ENCODE assay signal across 18 cellular contexts in the genomic region with DNA sequence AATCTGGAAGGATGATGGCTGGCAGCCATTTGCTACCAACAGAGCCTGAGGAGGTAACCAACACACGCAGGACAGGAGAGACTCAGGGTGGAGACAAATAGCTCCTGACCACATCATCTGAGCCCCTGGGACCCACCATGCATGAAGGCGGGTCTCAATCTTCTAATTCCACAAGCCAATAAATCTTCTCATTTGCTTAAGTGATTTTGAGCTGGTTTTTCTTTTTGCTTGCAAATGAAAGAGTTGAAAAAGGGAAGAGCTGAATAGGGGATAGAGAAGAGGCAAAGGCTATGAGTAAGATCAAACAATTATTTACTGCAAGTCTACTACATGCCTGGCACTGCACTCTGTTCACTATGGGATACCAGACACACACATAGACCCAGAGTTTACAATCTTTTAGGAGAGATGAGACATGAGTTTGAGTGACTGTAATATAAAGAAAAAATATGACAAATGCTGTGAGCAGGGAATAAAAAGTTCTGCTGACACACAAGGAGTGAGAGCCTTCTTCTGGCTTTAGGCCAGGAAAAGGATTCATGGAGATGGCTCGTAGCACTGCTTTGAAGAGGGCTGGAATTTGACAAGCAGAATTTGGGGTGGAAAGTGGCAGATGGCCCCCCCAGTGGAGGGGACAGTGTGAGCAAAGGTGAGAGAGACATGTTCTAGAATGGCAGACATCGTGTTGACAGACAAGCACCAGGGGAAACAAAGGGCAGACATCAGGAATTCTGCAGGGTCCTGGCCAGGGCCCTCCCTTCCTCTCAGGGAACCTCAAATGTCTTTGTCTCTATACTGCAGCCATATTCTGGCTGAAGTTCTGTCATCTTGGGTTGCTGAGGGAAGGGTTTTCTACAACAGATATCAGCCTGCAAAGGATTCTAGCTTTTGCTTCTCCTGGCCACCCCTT.
A peak's percentile ranks its signal among the peaks of the same experiment; 100 is the strongest.
DNase-seq lines count a peak whose midpoint lies in the region; ATAC-seq, FAIRE-seq and TF ChIP-seq lines count a peak whose summit lies in the region.
"Had no signal": no experiment of that assay in that cellular context is flagged by ENCODE, and none has a peak within 500 bp of the region (broad histone marks: within the 10 kb centered on the region; RNA-seq: fewer than 3 reads in every experiment).

No MANE protein-coding gene starts in this region.

- H3K4me2 ChIP-seq in astrocyte (ENCODE audit: low read length) = no peak overlapping the region

- H3K27me3 ChIP-seq in cardiac muscle cell (no peaks in the 10 kb centered on the region), left ventricle myocardium inferior (ENCODE audit: low read depth) (no peaks in the 10 kb centered on the region), astrocyte (ENCODE audit: insufficient read depth, low read length) (no peaks in the 10 kb centered on the region)
- H3K27me3 ChIP-seq: dorsolateral prefrontal cortex, sigmoid colon had no signal

- no peaks in the 10 kb centered on the region for H3K79me2 ChIP-seq in astrocyte (ENCODE audit: insufficient read depth, low read length)

- H3K4me1 ChIP-seq in cardiac muscle cell (ENCODE audit: low read depth) (peaks cover 34% of the 10 kb centered on the region), left ventricle myocardium inferior (peaks cover 19% of the 10 kb centered on the region), astrocyte (ENCODE audit: insufficient read depth, low read length) (no peaks in the 10 kb centered on the region)

- TF ChIP-seq CTCF in cardiac muscle cell (IDR thresholded peaks at IDR 0.05; ENCODE audit: low read depth, low read length) (no peak), left ventricle myocardium inferior (IDR thresholded peaks at IDR 0.05; ENCODE audit: borderline replicate concordance) (no peak), astrocyte (IDR thresholded peaks at IDR 0.05; ENCODE audit: insufficient read depth, low read depth, low read length) (no peak), type B pancreatic cell (conservative IDR thresholded peaks at IDR 0.05) (no peak)

- H3K27ac ChIP-seq in cardiac muscle cell (peak overlapping the region; percentile 71), left ventricle myocardium inferior (replicated peaks) (no peak overlapping the region), astrocyte (ENCODE audit: low read depth, low read length) (no peak overlapping the region)
- H3K27ac ChIP-seq: sigmoid colon had no signal

- H3K27me3 Mint-ChIP-seq in astrocyte (ENCODE audit: low read depth, unreplicated experiment) (no peaks in the 10 kb centered on the region), type B pancreatic cell (no peaks in the 10 kb centered on the region)
- H3K27me3 Mint-ChIP-seq: activated naive CD4-positive, alpha-beta T cell treated with anti-CD3 and anti-CD28 coated beads, Interleukin-2, amount 50 U/mL, for 24 hours had no signal

- FAIRE-seq in astrocyte (lab: Jason Lieb, UNC) = no peak
- FAIRE-seq: RCC 7860 had no signal

- H3K36me3 Mint-ChIP-seq in astrocyte (ENCODE audit: low read depth, unreplicated experiment) = no peaks in the 10 kb centered on the region
- no peaks in the 10 kb centered on the region for H3K36me3 Mint-ChIP-seq in type B pancreatic cell
- H3K36me3 Mint-ChIP-seq: activated naive CD4-positive, alpha-beta T cell treated with anti-CD3 and anti-CD28 coated beads, Interleukin-2, amount 50 U/mL, for 24 hours; CD8-positive, alpha-beta T cell had no signal

- H3K4me1 Mint-ChIP-seq in astrocyte (ENCODE audit: low read depth, unreplicated experiment) (peaks cover 19% of the 10 kb centered on the region), type B pancreatic cell (ENCODE audit: unreplicated experiment) (peaks cover 44% of the 10 kb centered on the region)
- H3K4me1 Mint-ChIP-seq: activated naive CD4-positive, alpha-beta T cell treated with anti-CD3 and anti-CD28 coated beads, Interleukin-2, amount 50 U/mL, for 24 hours had no signal

- no peak overlapping the region for H3K9ac ChIP-seq in astrocyte (ENCODE audit: low read length)

- H3K9me3 ChIP-seq in cardiac muscle cell (ENCODE audit: low read depth) (no peaks in the 10 kb centered on the region), left ventricle myocardium inferior (replicated peaks) (no peaks in the 10 kb centered on the region), astrocyte (ENCODE audit: insufficient read depth, low read depth, low read length) (no peaks in the 10 kb centered on the region)
- H3K9me3 ChIP-seq: sigmoid colon had no signal

- H3K36me3 ChIP-seq in cardiac muscle cell (no peaks in the 10 kb centered on the region), left ventricle myocardium inferior (no peaks in the 10 kb centered on the region), astrocyte (ENCODE audit: insufficient read depth, low read length) (no peaks in the 10 kb centered on the region)
- H3K36me3 ChIP-seq: sigmoid colon had no signal

- ATAC-seq in GM18861 (IDR thresholded peaks at IDR 0.05; ENCODE audit: unreplicated experiment) = no peak
- ATAC-seq: CD8-positive, alpha-beta T cell had no signal

- peak overlapping the region; percentile 72 for H3K27ac Mint-ChIP-seq in astrocyte (ENCODE audit: unreplicated experiment)
- no peak overlapping the region for H3K27ac Mint-ChIP-seq in type B pancreatic cell
- H3K27ac Mint-ChIP-seq: activated naive CD4-positive, alpha-beta T cell treated with anti-CD3 and anti-CD28 coated beads, Interleukin-2, amount 50 U/mL, for 24 hours; CD8-positive, alpha-beta T cell had no signal

- H3K9me3 Mint-ChIP-seq in astrocyte (ENCODE audit: unreplicated experiment) = no peaks in the 10 kb centered on the region
- H3K9me3 Mint-ChIP-seq in type B pancreatic cell = peaks cover 4% of the 10 kb centered on the region
- H3K9me3 Mint-ChIP-seq: activated naive CD4-positive, alpha-beta T cell treated with anti-CD3 and anti-CD28 coated beads, Interleukin-2, amount 50 U/mL, for 24 hours had no signal

- no peak overlapping the region for H2AFZ ChIP-seq in astrocyte (ENCODE audit: low read depth, low read length)

- DNase-seq in cardiac muscle cell (ENCODE audit: low read depth in 1 of 2, low spot score in 1 of 2) = peak; percentile 15 to 24
- DNase-seq in left ventricle myocardium inferior = no peak
- peak; percentile 34 for DNase-seq in astrocyte (ENCODE audit: low read depth)
- DNase-seq in inferior parietal cortex (ENCODE audit: extremely low spot score) = peak; percentile 20
- no peak for DNase-seq in type B pancreatic cell (ENCODE audit: extremely low spot score, unreplicated experiment)
- no peak for DNase-seq in activated gamma-delta T cell treated with Interleukin-2 at 50 U/mL for 16 hours
- DNase-seq in NCI-H748 (lab: John Stamatoyannopoulos, UW; ENCODE audit: unreplicated experiment) = no peak
- DNase-seq: activated CD4-positive, alpha-beta T cell treated with anti-CD3 and anti-CD28 coated beads, Interleukin-2, amount 50 U/mL, for 4 hours; CD8-positive, alpha-beta T cell; erythroblast; islet precursor cell; NCI-H774; sigmoid colon; SW 1271 had no signal

- intact Hi-C loops in left ventricle myocardium inferior (cut with micrococcal nuclease) = no loop called here

- H4K20me1 ChIP-seq in astrocyte (ENCODE audit: insufficient read depth, low read length) = no peaks in the 10 kb centered on the region

- H3K4me3 Mint-ChIP-seq in astrocyte (ENCODE audit: unreplicated experiment) (peak overlapping the region; percentile 23), type B pancreatic cell (peak overlapping the region; percentile 5)
- H3K4me3 Mint-ChIP-seq: activated naive CD4-positive, alpha-beta T cell treated with anti-CD3 and anti-CD28 coated beads, Interleukin-2, amount 50 U/mL, for 24 hours; CD8-positive, alpha-beta T cell had no signal

- H3K4me3 ChIP-seq in cardiac muscle cell (no peak overlapping the region), left ventricle myocardium inferior (no peak overlapping the region), astrocyte (ENCODE audit: insufficient read depth, low read depth, low read length) (no peak overlapping the region)
- H3K4me3 ChIP-seq: dorsolateral prefrontal cortex, sigmoid colon had no signal

Comparison
In these comparisons a context has a peak if more than half of its experiments do, and no peak if none do; other contexts are left out.
1. DNase-seq: peak in cardiac muscle cell (2 of 2), astrocyte (single experiment) and inferior parietal cortex (single experiment); none in left ventricle myocardium inferior (single experiment), type B pancreatic cell (single experiment), activated gamma-delta T cell treated with Interleukin-2 at 50 U/mL for 16 hours (single experiment) and NCI-H748 (single experiment).